Comparison of ENCODE assay signal across 9 cellular contexts in genomic region chr5:168047669-168048111, GRCh38.
DNase-seq lines count a peak whose midpoint lies in the region; ATAC-seq and TF ChIP-seq lines count a peak whose summit lies in the region.
"Had no signal": no experiment of that assay in that cellular context is flagged by ENCODE, and none has a peak within 500 bp of the region (broad histone marks: within the 10 kb centered on the region; RNA-seq: fewer than 3 reads in every experiment).

No MANE protein-coding gene starts in this region.

- no peaks in the 10 kb centered on the region for H3F3A ChIP-seq in SK-N-SH (replicated peaks; ENCODE audit: insufficient read depth)

- CTCF ChIA-PET in SK-N-SH (lab: Yijun Ruan, JAX), result interaction anchor here (0.6 to 2.7 kb wide), 64 partner anchors 8 to 1007 kb away, joined by 3 to 46 read pairs (median 4); no protein-coding TSS in a partner anchor

- peaks cover 0 to 13% of the 10 kb centered on the region in 2 experiments; a peak in 2 of 4 replicates for H3K4me1 ChIP-seq in SK-N-SH (ENCODE audit: control insufficient read depth in 1 of 2, insufficient read depth in 2 of 2, low read depth in 1 of 2, low read length in 1 of 2)

- TF ChIP-seq RAD21 in SK-N-SH (IDR thresholded peaks at IDR 0.05; ENCODE audit: low read length), result no peak

- no peaks in the 10 kb centered on the region for H3K9me3 ChIP-seq in SK-N-SH

- POLR2A ChIA-PET in SK-N-SH (lab: Yijun Ruan, JAX), result no interaction called here

- H3K79me2 ChIP-seq in SK-N-SH (ENCODE audit: insufficient read depth), result no peaks in the 10 kb centered on the region

- peak; percentile 64 for TF ChIP-seq CTCF in C4-2B (conservative IDR thresholded peaks at IDR 0.05)
- TF ChIP-seq CTCF in SK-N-SH (IDR thresholded peaks at IDR 0.05), result no peak

- no peaks in the 10 kb centered on the region for H4K20me1 ChIP-seq in SK-N-SH (ENCODE audit: insufficient read depth)

- H3K4me3 ChIP-seq in SK-N-SH (ENCODE audit: low read depth in 2 of 2, low read length in 1 of 2), result no peak overlapping the region

- ATAC-seq in HG02642 (IDR thresholded peaks at IDR 0.05; ENCODE audit: poor library complexity, unreplicated experiment) (peak; percentile 26), left colon (peak; percentile 71), HG02588 (IDR thresholded peaks at IDR 0.05; ENCODE audit: unreplicated experiment) (no peak)
- ATAC-seq: activated CD4-positive, CD25-positive, alpha-beta regulatory T cell treated with anti-CD3 and anti-CD28 coated beads, Interleukin-2, amount 50 U/mL, for 24 hours had no signal

- WGBS in SK-N-SH (ENCODE audit: low lambda C conversion rate), result 42% methylated on average over 1 of the region's 1 CpG

- intact Hi-C loops in left colon (cut with DNase I, micrococcal nuclease), result loop anchor here in 1 of 2 donors (5.0 kb wide), 1 partner anchor 325 kb away; no protein-coding TSS in a partner anchor

- TF ChIP-seq EP300 in SK-N-SH (IDR thresholded peaks at IDR 0.05; ENCODE audit: borderline replicate concordance in 1 of 2, low read depth in 1 of 2, low read length in 1 of 2), result no peak; a peak in 1 of 4 replicates

- H3K4me2 ChIP-seq in SK-N-SH, result no peak overlapping the region

- no peaks in the 10 kb centered on the region for H3K27me3 ChIP-seq in SK-N-SH (ENCODE audit: insufficient read depth)

- no peaks in the 10 kb centered on the region for H3K36me3 ChIP-seq in SK-N-SH (replicated peaks in 1 of 2; ENCODE audit: control insufficient read depth in 1 of 2, insufficient read depth in 2 of 2, low read length in 1 of 2)

- H3K9me2 ChIP-seq in SK-N-SH, result no peaks in the 10 kb centered on the region

- H3K9ac ChIP-seq in SK-N-SH, result no peak overlapping the region

- H2AFZ ChIP-seq in SK-N-SH (ENCODE audit: low read depth), result no peak overlapping the region

- DNase-seq in SK-N-SH (peak; percentile 54), left colon (peak in 1 of 2 donors; percentile 18)
- DNase-seq in stimulated activated CD4-positive, alpha-beta T cell treated with anti-CD3 and anti-CD28 coated beads, Interleukin-15, amount 100 ng/mL, for 24 hours, result no peak
- DNase-seq in stimulated activated CD4-positive, alpha-beta T cell treated with anti-CD3 and anti-CD28 coated beads, Interleukin-4, amount 100 ng/mL, for 4 hours, result no peak
- no peak for DNase-seq in effector CD8-positive, alpha-beta T cell (lab: John Stamatoyannopoulos, UW)

- no peak overlapping the region for H3K27ac ChIP-seq in C4-2B
- no peak overlapping the region for H3K27ac ChIP-seq in SK-N-SH (ENCODE audit: low read depth in 2 of 2, low read length in 1 of 2)

TF ChIP-seq in SK-N-SH, 30 proteins besides CTCF, POLR2A, EP300 and RAD21:
- TF ChIP-seq FOXJ3 (CRISPR knock-in tag; IDR thresholded peaks at IDR 0.05) (peak; percentile 57; the same call in 1 of the 2 replicates), EZH2phosphoT487 (IDR thresholded peaks at IDR 0.05; ENCODE audit: borderline replicate concordance, low read depth) (no peak), RCOR1 (IDR thresholded peaks at IDR 0.05; ENCODE audit: low read length) (peak; percentile 78)
